Comparison of ENCODE assay signal across 1 cellular context in genomic region chr11:3057069-3057963, GRCh38.
TF ChIP-seq lines count a peak whose summit lies in the region.

TSS of gene CARS1 (minus strand) at chr11:3057423. CDS start at chr11:3057367, 56 bp downstream.

TF ChIP-seq in WTC11, 78 proteins besides CTCF, POLR2A, EP300 and RAD21 (continued from another document):
- TF ChIP-seq ZBTB43 (CRISPR knock-in tag; IDR thresholded peaks at IDR 0.05) (0 out of 2 replicates have a peak, but pooled peaks have one; percentile 1), ARID4B (CRISPR knock-in tag; IDR thresholded peaks at IDR 0.05; ENCODE audit: borderline replicate concordance) (peak; percentile 95; the same call in 1 of the 2 replicates), ZNF416 (CRISPR knock-in tag; IDR thresholded peaks at IDR 0.05) (no peak), FOXP4 (CRISPR knock-in tag; IDR thresholded peaks at IDR 0.05) (peak; percentile 56; the same call in 1 of the 2 replicates), CREM (CRISPR knock-in tag; IDR thresholded peaks at IDR 0.05) (no peak), SMAD3 (CRISPR knock-in tag; IDR thresholded peaks at IDR 0.05; ENCODE audit: borderline replicate concordance) (no peak), ERG (CRISPR knock-in tag; IDR thresholded peaks at IDR 0.05) (no peak), ZNF232 (CRISPR knock-in tag; IDR thresholded peaks at IDR 0.05) (no peak), NFATC4 (CRISPR knock-in tag; IDR thresholded peaks at IDR 0.05) (no peak), E2F4 (CRISPR knock-in tag; IDR thresholded peaks at IDR 0.05; ENCODE audit: borderline replicate concordance, low read depth) (no peak)
